8 cellular contexts compared by ENCODE assay signal in the genomic region with DNA sequence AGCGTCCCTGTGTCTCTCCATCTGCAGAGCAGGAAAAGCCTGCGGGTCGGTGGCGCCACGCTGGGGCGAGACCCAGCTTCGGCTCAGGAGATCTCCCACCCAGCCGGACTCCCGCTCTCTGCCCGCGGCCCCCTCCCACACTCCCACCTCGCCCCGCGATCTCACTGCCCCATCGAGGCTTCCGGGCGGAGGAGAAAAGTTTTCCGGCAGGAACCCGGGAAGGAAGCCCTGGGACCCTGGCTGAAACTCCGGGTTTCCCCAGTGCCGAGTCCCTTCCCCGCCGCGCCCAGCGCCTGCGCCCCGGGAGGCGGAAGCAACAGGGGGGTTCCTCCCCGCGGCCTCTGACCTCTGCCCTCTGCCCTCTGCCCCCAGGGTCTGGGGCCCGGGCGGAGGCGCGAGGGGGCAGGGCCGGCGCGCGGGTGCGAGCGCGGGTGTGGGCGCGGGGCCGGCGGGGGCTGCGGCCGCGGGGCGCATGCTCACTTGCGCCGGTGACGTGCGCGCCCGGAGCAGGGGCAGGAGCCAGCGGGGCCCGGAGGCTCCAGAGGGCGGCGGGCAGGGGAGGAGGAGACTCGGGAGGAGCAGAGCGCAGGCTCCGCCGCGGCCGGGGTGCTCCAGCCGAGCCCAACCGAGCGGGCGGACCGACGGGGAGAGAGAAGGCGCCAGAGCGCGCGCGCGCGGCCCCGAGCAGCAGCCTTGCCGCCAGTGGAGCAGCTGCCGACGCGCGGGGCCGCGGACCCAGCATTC. TPM values are rescaled to one million over a fixed set of nuclear protein-coding genes. Genes with fewer than 3 reads are reported as not detected.
DNase-seq lines count a peak whose midpoint lies in the region; ATAC-seq lines count a peak whose summit lies in the region.

Gene ATP11A, plus strand, starts transcription at position 541 of the 744 bp plus-strand sequence. CDS start 379 bp downstream, outside the sequence.

- DNase-seq in C1 segment of cervical spinal cord (lab: John Stamatoyannopoulos, UW) (peak; percentile 33 to 92 (median 84)), GM19240 (ENCODE audit: insufficient read length, low spot score) (peak; percentile 94), NCI-H774 (lab: John Stamatoyannopoulos, UW) (peak; percentile 99), lung microvascular endothelial cell (ENCODE audit: low read depth in 2 of 2) (peak; percentile 88 to 91)
- DNase-seq in activated CD8-positive, alpha-beta memory T cell treated with anti-CD3 and anti-CD28 coated beads for 24 hours = peak; percentile 89
- DNase-seq in effector CD4-positive, alpha-beta T cell = peak; percentile 70
- DNase-seq in stimulated activated CD4-positive, alpha-beta T cell treated with anti-CD3 and anti-CD28 coated beads, TNF-alpha, amount 100 ng/mL, for 24 hours (ENCODE audit: low read depth in 3 of 3) = peak; percentile 63 to 80 (median 65)

- ATAC-seq in HG03457 (IDR thresholded peaks at IDR 0.05; ENCODE audit: unreplicated experiment) = peak; percentile 85

RNA-seq across cellular contexts. Expression of gene ATP11A, which starts in this region (rescaled TPM):
- 10.9 and 18.8 TPM in 2 replicates for total RNA-seq in lung microvascular endothelial cell

Comparison
In these comparisons a context has a peak if more than half of its experiments do, and no peak if none do; other contexts are left out.
1. Peak in every context shown above with its lines: DNase-seq and ATAC-seq.